ENCODE assay signal across 11 cellular contexts in the genomic region with DNA sequence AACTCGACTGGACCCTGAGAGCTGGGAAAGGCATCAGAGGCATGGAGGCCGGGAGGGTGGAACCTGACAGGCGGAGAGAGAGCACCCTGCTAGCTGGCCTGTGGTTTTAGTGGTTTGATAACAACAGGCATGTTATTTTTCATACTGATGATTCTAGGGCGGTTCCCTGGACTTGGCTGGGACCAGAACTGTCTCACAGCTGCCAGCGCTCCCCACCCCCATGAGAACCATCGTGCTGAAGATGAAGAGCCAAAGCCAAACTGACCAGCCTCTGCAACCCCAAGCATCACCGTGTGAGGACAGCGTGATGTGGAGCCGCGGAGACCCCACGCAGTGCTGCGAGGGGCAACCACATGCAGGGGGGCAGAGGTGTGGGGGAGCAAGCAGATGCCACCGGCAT. TPM values are rescaled to one million over a fixed set of nuclear protein-coding genes. Genes with fewer than 3 reads are reported as not detected.
DNase-seq lines count a peak whose midpoint lies in the region; ATAC-seq and TF ChIP-seq lines count a peak whose summit lies in the region.
"Had no signal": no experiment of that assay in that cellular context is flagged by ENCODE, and none has a peak within 500 bp of the region (broad histone marks: within the 10 kb centered on the region; RNA-seq: fewer than 3 reads in every experiment).

No MANE protein-coding gene starts in this region.

- no peak for DNase-seq in chondrocyte (ENCODE audit: low spot score)
- DNase-seq in immature natural killer cell = peak; percentile 30 to 48 (median 30)
- DNase-seq in stimulated activated effector memory CD8-positive, alpha-beta T cell treated with anti-CD3 and anti-CD28 coated beads, Interleukin-12 subunit alpha, Interleukin-12 subunit beta, amount 100 ng/mL, for 72 hours (ENCODE audit: low spot score in 2 of 2) = no peak
- DNase-seq in NCI-H146 treated with DMSO at 0.1 percent for 48 hours (lab: John Stamatoyannopoulos, UW; ENCODE audit: unreplicated experiment) = no peak
- DNase-seq: activated B cell treated with CpG ODN at 0.5 μM for 24 hours, DMS 273 treated with DMSO at 0.1 percent for 48 hours had no signal

- H3K4me3 Mint-ChIP-seq in chondrocyte (ENCODE audit: unreplicated experiment) (no peak overlapping the region), immature natural killer cell (peak overlapping the region; percentile 55 to 84 (median 70))
- H3K4me3 Mint-ChIP-seq in stimulated activated effector memory CD8-positive, alpha-beta T cell treated with anti-CD3 and anti-CD28 coated beads, Interleukin-12 subunit alpha, Interleukin-12 subunit beta, amount 100 ng/mL, for 72 hours = peak overlapping the region; percentile 38
- H3K4me3 Mint-ChIP-seq: activated B cell treated with CpG ODN at 0.5 μM for 24 hours, IgD-negative memory B cell had no signal

- no peaks in the 10 kb centered on the region for H4K20me1 ChIP-seq in KMS-11 (ENCODE audit: insufficient read depth)

- H3K4me2 ChIP-seq in KMS-11 = peak overlapping the region; percentile 57; the same call in 1 of the 2 replicates

- no peaks in the 10 kb centered on the region; the same call in 1 of the 2 replicates for H3K27me3 ChIP-seq in KMS-11 (ENCODE audit: insufficient read depth, low read depth)

- H3K4me1 Mint-ChIP-seq in chondrocyte (ENCODE audit: low read depth) = peaks cover 36% of the 10 kb centered on the region
- H3K4me1 Mint-ChIP-seq in immature natural killer cell = peaks cover 26 to 32% of the 10 kb centered on the region in 2 donors
- H3K4me1 Mint-ChIP-seq in stimulated activated effector memory CD8-positive, alpha-beta T cell treated with anti-CD3 and anti-CD28 coated beads, Interleukin-12 subunit alpha, Interleukin-12 subunit beta, amount 100 ng/mL, for 72 hours = peaks cover 20% of the 10 kb centered on the region
- H3K4me1 Mint-ChIP-seq: activated B cell treated with CpG ODN at 0.5 μM for 24 hours, IgD-negative memory B cell had no signal

- H3K9me3 Mint-ChIP-seq in chondrocyte (ENCODE audit: low read depth) (no peaks in the 10 kb centered on the region), immature natural killer cell (no peaks in the 10 kb centered on the region)
- H3K9me3 Mint-ChIP-seq in stimulated activated effector memory CD8-positive, alpha-beta T cell treated with anti-CD3 and anti-CD28 coated beads, Interleukin-12 subunit alpha, Interleukin-12 subunit beta, amount 100 ng/mL, for 72 hours = no peaks in the 10 kb centered on the region
- H3K9me3 Mint-ChIP-seq: activated B cell treated with CpG ODN at 0.5 μM for 24 hours, IgD-negative memory B cell had no signal

- no peaks in the 10 kb centered on the region for H3K79me2 ChIP-seq in KMS-11 (ENCODE audit: insufficient read depth, low read depth)

- TF ChIP-seq POLR2A in GM18505 (IDR thresholded peaks at IDR 0.05; ENCODE audit: borderline replicate concordance, extremely low read depth, insufficient read depth, insufficient read length) = no peak

- ATAC-seq in stimulated activated effector memory CD8-positive, alpha-beta T cell treated with anti-CD3 and anti-CD28 coated beads, Interleukin-12 subunit alpha, Interleukin-12 subunit beta, amount 100 ng/mL, for 72 hours = no peak
- ATAC-seq in GM18505 (IDR thresholded peaks at IDR 0.05; ENCODE audit: unreplicated experiment) = no peak
- no peak for ATAC-seq in GM21737 (IDR thresholded peaks at IDR 0.05; ENCODE audit: unreplicated experiment)
- ATAC-seq in GM21825 (IDR thresholded peaks at IDR 0.05; ENCODE audit: unreplicated experiment) = no peak

- H3K36me3 Mint-ChIP-seq in chondrocyte (ENCODE audit: low read depth) (peaks cover 13% of the 10 kb centered on the region), immature natural killer cell (peaks cover 0 to 3% (median 0%) of the 10 kb centered on the region in 3 donors)
- no peaks in the 10 kb centered on the region for H3K36me3 Mint-ChIP-seq in stimulated activated effector memory CD8-positive, alpha-beta T cell treated with anti-CD3 and anti-CD28 coated beads, Interleukin-12 subunit alpha, Interleukin-12 subunit beta, amount 100 ng/mL, for 72 hours
- H3K36me3 Mint-ChIP-seq: IgD-negative memory B cell had no signal

- no peaks in the 10 kb centered on the region for H3K27me3 Mint-ChIP-seq in chondrocyte (ENCODE audit: low read depth)
- peaks cover 0 to 10% (median 0%) of the 10 kb centered on the region in 3 donors for H3K27me3 Mint-ChIP-seq in immature natural killer cell (ENCODE audit: low read depth in 3 of 3)
- H3K27me3 Mint-ChIP-seq: activated B cell treated with CpG ODN at 0.5 μM for 24 hours had no signal

- no peak overlapping the region for H3K4me3 ChIP-seq in KMS-11 (IDR thresholded peaks at IDR 0.05; ENCODE audit: insufficient read depth, low read depth, low read length)

- peak overlapping the region; percentile 15; the same call in 1 of the 2 replicates for H2AFZ ChIP-seq in KMS-11 (ENCODE audit: low read depth)

- no peaks in the 10 kb centered on the region for H3K36me3 ChIP-seq in KMS-11 (ENCODE audit: insufficient read depth)

- H3K27ac Mint-ChIP-seq in chondrocyte (ENCODE audit: unreplicated experiment) = peak overlapping the region; percentile 30
- peak overlapping the region; percentile 66 to 94 (median 86) for H3K27ac Mint-ChIP-seq in immature natural killer cell
- H3K27ac Mint-ChIP-seq in stimulated activated effector memory CD8-positive, alpha-beta T cell treated with anti-CD3 and anti-CD28 coated beads, Interleukin-12 subunit alpha, Interleukin-12 subunit beta, amount 100 ng/mL, for 72 hours = no peak overlapping the region
- H3K27ac Mint-ChIP-seq: activated B cell treated with CpG ODN at 0.5 μM for 24 hours, IgD-negative memory B cell had no signal

- H3K27ac ChIP-seq in KMS-11 = no peak overlapping the region

- H3K4me1 ChIP-seq in KMS-11 (ENCODE audit: low read depth, poor library complexity, severe bottlenecking) = peaks cover 32% of the 10 kb centered on the region

- H3K9ac ChIP-seq in KMS-11 = no peak overlapping the region

- TF ChIP-seq CTCF in KMS-11 (conservative IDR thresholded peaks at IDR 0.05; ENCODE audit: low read depth, low read length) (no peak), chondrocyte (IDR thresholded peaks at IDR 0.05) (no peak)

RNA-seq across cellular contexts. Expression of gene MXRA7, which starts 28.5 kb away (rescaled TPM):
- 141 to 200 TPM (median 197 TPM) in 3 replicates for total RNA-seq in chondrocyte
- 10 to 100 TPM; 23.6 to 60.6 (median 56.7) TPM for polyA plus RNA-seq in immature natural killer cell

RNA-seq across cellular contexts. Expression of gene ST6GALNAC1, which starts 38.7 kb away (rescaled TPM):
- not detected in 3 replicates for total RNA-seq in chondrocyte
- not detected for polyA plus RNA-seq in immature natural killer cell
- total RNA-seq: activated B cell treated with CpG ODN at 0.5 μM for 24 hours had no signal

RNA-seq across cellular contexts. Expression of gene JMJD6, which starts 44.1 kb away (rescaled TPM):
- 22.4 to 27.2 TPM (median 25.0 TPM) in 3 replicates for total RNA-seq in chondrocyte
- polyA plus RNA-seq in immature natural killer cell = 10 to 100 TPM; 20.3 to 38.5 (median 27.2) TPM

RNA-seq across cellular contexts. Expression of gene METTL23, which starts 44.3 kb away (rescaled TPM):
- total RNA-seq in chondrocyte = 24.3 to 28.4 TPM (median 27.0 TPM) in 3 replicates
- 100 to 1,000 TPM in 2 of 3 donors, 10 to 100 TPM in 1; 91.6 to 166 (median 133) TPM for polyA plus RNA-seq in immature natural killer cell

RNA-seq across cellular contexts. Expression of gene SRSF2, which starts 54.8 kb away (rescaled TPM):
- 94.4 to 183 TPM (median 95.2 TPM) in 3 replicates for total RNA-seq in chondrocyte
- 100 to 1,000 TPM in 2 of 3 donors, 10 to 100 TPM in 1; 100.0 to 134 (median 125) TPM for polyA plus RNA-seq in immature natural killer cell

Comparison
In these comparisons a context has a peak if more than half of its experiments do, and no peak if none do; other contexts are left out.
1. DNase-seq: peak in immature natural killer cell (3 of 3); none in chondrocyte (single experiment), stimulated activated effector memory CD8-positive, alpha-beta T cell treated with anti-CD3 and anti-CD28 coated beads, Interleukin-12 subunit alpha, Interleukin-12 subunit beta, amount 100 ng/mL, for 72 hours (0 of 2) and NCI-H146 treated with DMSO at 0.1 percent for 48 hours (single experiment).